8 cellular contexts compared by ENCODE assay signal in genomic region chr9:34126207-34127034, GRCh38. TPM values are rescaled to one million over a fixed set of nuclear protein-coding genes. Genes with fewer than 3 reads are reported as not detected.
A peak's percentile ranks its signal among the peaks of the same experiment; 100 is the strongest.
DNase-seq lines count a peak whose midpoint lies in the region; ATAC-seq, FAIRE-seq and TF ChIP-seq lines count a peak whose summit lies in the region.

Gene DCAF12, minus strand, starts transcription at chr9:34126698. Its CDS starts 267 bp downstream, at chr9:34126431.

- H3K9me3 Mint-ChIP-seq in T-helper 1 cell treated with Interleukin-12 subunit alpha and Interleukin-12 subunit beta and Interleukin-4 antibody, amounts not matched to agents 30 μg/mL and 1 μg/mL, for 36 hours = no peaks in the 10 kb centered on the region
- H3K9me3 Mint-ChIP-seq in type B pancreatic cell = no peaks in the 10 kb centered on the region

- H3K27me3 ChIP-seq in heart right ventricle = no peaks in the 10 kb centered on the region

- H3K27me3 Mint-ChIP-seq in T-helper 1 cell treated with Interleukin-12 subunit alpha and Interleukin-12 subunit beta and Interleukin-4 antibody, amounts not matched to agents 30 μg/mL and 1 μg/mL, for 36 hours (ENCODE audit: low read depth) = no peaks in the 10 kb centered on the region
- no peaks in the 10 kb centered on the region for H3K27me3 Mint-ChIP-seq in type B pancreatic cell

- ATAC-seq in HG02759 (IDR thresholded peaks at IDR 0.05; ENCODE audit: unreplicated experiment) (peak; percentile 83), heart right ventricle (peak; percentile 97 to 99 (median 98))

- H3K4me3 Mint-ChIP-seq in T-helper 1 cell treated with Interleukin-12 subunit alpha and Interleukin-12 subunit beta and Interleukin-4 antibody, amounts not matched to agents 30 μg/mL and 1 μg/mL, for 36 hours = peak within 1 kb of the TSS; percentile 99
- H3K4me3 Mint-ChIP-seq in type B pancreatic cell = peak within 1 kb of the TSS; percentile 99

- peaks cover 27% of the 10 kb centered on the region for H3K36me3 Mint-ChIP-seq in T-helper 1 cell treated with Interleukin-12 subunit alpha and Interleukin-12 subunit beta and Interleukin-4 antibody, amounts not matched to agents 30 μg/mL and 1 μg/mL, for 36 hours (ENCODE audit: low read depth)
- H3K36me3 Mint-ChIP-seq in type B pancreatic cell = peaks cover 25% of the 10 kb centered on the region

- intact Hi-C loops in heart right ventricle (cut with DNase I) (loop anchor here in 7 of 10 donors (1.0 to 10.0 kb wide), 9 partner anchors 39 to 251 kb away; partner anchors contain the start of genes UBAP1 (in 5 of the 7) and MYORG (in 1 of the 7)), posterior cingulate gyrus (cut with DNase I) (loop anchor here (5.0 kb wide), 2 partner anchors 51 to 126 kb away; partner anchors contain the start of gene UBAP1)

- H3K27ac Mint-ChIP-seq in T-helper 1 cell treated with Interleukin-12 subunit alpha and Interleukin-12 subunit beta and Interleukin-4 antibody, amounts not matched to agents 30 μg/mL and 1 μg/mL, for 36 hours = peak within 1 kb of the TSS; percentile 100
- H3K27ac Mint-ChIP-seq in type B pancreatic cell = peak within 1 kb of the TSS; percentile 98

- H3K27ac ChIP-seq in heart right ventricle = peak within 1 kb of the TSS; percentile 48 to 98 (median 90)

- no peaks in the 10 kb centered on the region for H3K9me3 ChIP-seq in heart right ventricle

- H3K4me1 Mint-ChIP-seq in T-helper 1 cell treated with Interleukin-12 subunit alpha and Interleukin-12 subunit beta and Interleukin-4 antibody, amounts not matched to agents 30 μg/mL and 1 μg/mL, for 36 hours (ENCODE audit: low read depth) = peaks cover 36% of the 10 kb centered on the region
- peaks cover 27% of the 10 kb centered on the region for H3K4me1 Mint-ChIP-seq in type B pancreatic cell (ENCODE audit: unreplicated experiment)

- H3K4me3 ChIP-seq in heart right ventricle = peak within 1 kb of the TSS; percentile 64 to 99 (median 84)

- peak; percentile 89 for DNase-seq in GM12891 (ENCODE audit: insufficient read length, low spot score)
- peak; percentile 86 to 92 (median 86) for DNase-seq in NCI-H1417 (lab: John Stamatoyannopoulos, UW)
- peak; percentile 88 for DNase-seq in amniotic epithelial cell (ENCODE audit: low read depth)
- peak; percentile 92 to 94 for DNase-seq in heart right ventricle
- DNase-seq in posterior cingulate gyrus = peak; percentile 83 to 98 (median 86)
- DNase-seq in type B pancreatic cell (ENCODE audit: extremely low spot score, unreplicated experiment) = peak; percentile 92

- WGBS in heart right ventricle, 2 donors = 0% methylated on average over 67 of the region's 67 CpGs

- H3K4me1 ChIP-seq in heart right ventricle = peaks cover 0 to 50% (median 40%) of the 10 kb centered on the region in 9 donors

- peaks cover 0 to 35% (median 0%) of the 10 kb centered on the region in 9 donors for H3K36me3 ChIP-seq in heart right ventricle

- TF ChIP-seq CTCF in heart right ventricle (IDR thresholded peaks at IDR 0.05) = peak in 1 of 9 donors; percentile 15
- TF ChIP-seq CTCF in type B pancreatic cell (conservative IDR thresholded peaks at IDR 0.05) = peak; percentile 7

- TF ChIP-seq POLR2A in GM12891 (IDR thresholded peaks at IDR 0.05; ENCODE audit: low read depth, low read length) = peak; percentile 37; the same call in 1 of the 2 replicates

- peak; percentile 99 for FAIRE-seq in GM12891 (lab: Jason Lieb, UNC)

TF ChIP-seq in GM12891, 5 proteins besides CTCF, POLR2A, EP300 and RAD21:
- peak; percentile 66; the same call in 1 of the 2 replicates for TF ChIP-seq TAF1 (IDR thresholded peaks at IDR 0.05; ENCODE audit: low read depth, low read length)
- TF ChIP-seq SPI1 (IDR thresholded peaks at IDR 0.05; ENCODE audit: low read depth, low read length) = peak; percentile 62
- peak; percentile 29; the same call in 1 of the 2 replicates for TF ChIP-seq POU2F2 (IDR thresholded peaks at IDR 0.05; ENCODE audit: low read depth, low read length)
- no peak for TF ChIP-seq PAX5 (IDR thresholded peaks at IDR 0.05; ENCODE audit: insufficient read depth, low read length, severe bottlenecking)
- no peak for TF ChIP-seq POLR2AphosphoS5 (IDR thresholded peaks at IDR 0.05; ENCODE audit: low read depth, low read length)

RNA-seq across cellular contexts. Expression of gene DCAF12, which starts in this region (rescaled TPM):
- 13.8 TPM for polyA plus RNA-seq in GM12891 (2012; ENCODE audit: low read depth, missing spikeins)
- total RNA-seq in heart right ventricle (10 to 100 TPM; 13.8 to 24.2 (median 16.7) TPM), type B pancreatic cell (ENCODE audit: low replicate concordance) (42.4 and 45.3 TPM in 2 replicates)
- 1 to 10 TPM; 6.4 to 9.8 TPM for polyA plus RNA-seq in heart right ventricle

Comparison
In these comparisons a context has a peak if more than half of its experiments do, and no peak if none do; other contexts are left out.
1. Peak in every context shown above with its lines: DNase-seq, ATAC-seq, H3K4me3 ChIP-seq and H3K27ac ChIP-seq.